1 cellular context compared by ENCODE assay signal in the genomic region with DNA sequence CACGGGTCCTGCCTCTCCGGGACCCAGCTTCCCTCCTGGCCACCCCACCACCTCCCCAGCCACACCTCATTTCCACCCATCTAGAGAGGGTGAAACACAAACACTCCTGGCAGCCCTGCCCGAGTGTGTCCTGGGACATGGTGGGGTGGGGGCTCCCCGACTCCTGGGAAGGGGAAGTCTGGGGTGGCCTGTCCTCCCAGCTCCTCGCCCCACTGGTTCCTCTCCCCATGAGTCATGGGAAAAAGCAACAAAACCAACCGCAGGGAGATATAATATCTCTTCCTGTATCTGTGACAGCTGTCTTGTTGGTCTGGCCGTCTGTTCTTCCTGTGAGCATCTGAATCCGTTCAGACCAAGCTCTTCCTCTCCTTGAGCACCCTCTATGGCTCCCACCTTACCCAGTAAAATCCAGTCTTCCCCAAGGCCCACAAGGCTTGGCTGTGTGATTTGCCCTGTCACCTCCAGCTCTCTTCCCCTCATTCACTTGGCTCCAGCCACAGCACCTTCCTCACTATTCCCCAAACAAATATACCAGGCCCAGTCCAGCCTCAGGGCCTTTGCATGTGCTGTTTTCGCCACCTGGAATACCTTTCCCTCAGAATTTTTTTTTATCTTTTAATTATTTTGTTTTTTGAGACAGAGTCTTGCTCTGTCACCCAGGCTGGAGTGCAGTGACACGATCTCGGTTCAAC.
TF ChIP-seq lines count a peak whose summit lies in the region.

No MANE protein-coding gene starts in this region.

TF ChIP-seq in K562, 482 proteins besides CTCF, POLR2A, EP300 and RAD21 (continued from another document):
- TF ChIP-seq, protein P1, sequence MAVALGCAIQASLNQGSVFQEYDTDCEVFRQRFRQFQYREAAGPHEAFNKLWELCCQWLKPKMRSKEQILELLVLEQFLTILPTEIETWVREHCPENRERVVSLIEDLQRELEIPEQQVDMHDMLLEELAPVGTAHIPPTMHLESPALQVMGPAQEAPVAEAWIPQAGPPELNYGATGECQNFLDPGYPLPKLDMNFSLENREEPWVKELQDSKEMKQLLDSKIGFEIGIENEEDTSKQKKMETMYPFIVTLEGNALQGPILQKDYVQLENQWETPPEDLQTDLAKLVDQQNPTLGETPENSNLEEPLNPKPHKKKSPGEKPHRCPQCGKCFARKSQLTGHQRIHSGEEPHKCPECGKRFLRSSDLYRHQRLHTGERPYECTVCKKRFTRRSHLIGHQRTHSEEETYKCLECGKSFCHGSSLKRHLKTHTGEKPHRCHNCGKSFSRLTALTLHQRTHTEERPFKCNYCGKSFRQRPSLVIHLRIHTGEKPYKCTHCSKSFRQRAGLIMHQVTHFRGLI (CRISPR knock-in tag; IDR thresholded peaks at IDR 0.05): peak; percentile 55; the same call in 1 of the 2 replicates
- peak; percentile 80 for TF ChIP-seq DPF2 (IDR thresholded peaks at IDR 0.05)
- peak; percentile 70 for TF ChIP-seq NCOR1 (IDR thresholded peaks at IDR 0.05)
- TF ChIP-seq CBFA2T3 (IDR thresholded peaks at IDR 0.05): peak; percentile 76
- TF ChIP-seq RNF2 (IDR thresholded peaks at IDR 0.05): peak; percentile 42; the same call in 1 of the 2 replicates
- TF ChIP-seq CHD4 (IDR thresholded peaks at IDR 0.05; ENCODE audit: insufficient read depth, insufficient replicate concordance, low read depth, low read length, poor library complexity, severe bottlenecking): peak; percentile 53
- TF ChIP-seq POLR2AphosphoS5 (IDR thresholded peaks at IDR 0.05; ENCODE audit: control insufficient read depth, insufficient read depth, low read depth, low read length): 0 out of 2 replicates have a peak, but pooled peaks have one; percentile 15
